Comparison of ENCODE assay signal across 8 cellular contexts in the genomic region with DNA sequence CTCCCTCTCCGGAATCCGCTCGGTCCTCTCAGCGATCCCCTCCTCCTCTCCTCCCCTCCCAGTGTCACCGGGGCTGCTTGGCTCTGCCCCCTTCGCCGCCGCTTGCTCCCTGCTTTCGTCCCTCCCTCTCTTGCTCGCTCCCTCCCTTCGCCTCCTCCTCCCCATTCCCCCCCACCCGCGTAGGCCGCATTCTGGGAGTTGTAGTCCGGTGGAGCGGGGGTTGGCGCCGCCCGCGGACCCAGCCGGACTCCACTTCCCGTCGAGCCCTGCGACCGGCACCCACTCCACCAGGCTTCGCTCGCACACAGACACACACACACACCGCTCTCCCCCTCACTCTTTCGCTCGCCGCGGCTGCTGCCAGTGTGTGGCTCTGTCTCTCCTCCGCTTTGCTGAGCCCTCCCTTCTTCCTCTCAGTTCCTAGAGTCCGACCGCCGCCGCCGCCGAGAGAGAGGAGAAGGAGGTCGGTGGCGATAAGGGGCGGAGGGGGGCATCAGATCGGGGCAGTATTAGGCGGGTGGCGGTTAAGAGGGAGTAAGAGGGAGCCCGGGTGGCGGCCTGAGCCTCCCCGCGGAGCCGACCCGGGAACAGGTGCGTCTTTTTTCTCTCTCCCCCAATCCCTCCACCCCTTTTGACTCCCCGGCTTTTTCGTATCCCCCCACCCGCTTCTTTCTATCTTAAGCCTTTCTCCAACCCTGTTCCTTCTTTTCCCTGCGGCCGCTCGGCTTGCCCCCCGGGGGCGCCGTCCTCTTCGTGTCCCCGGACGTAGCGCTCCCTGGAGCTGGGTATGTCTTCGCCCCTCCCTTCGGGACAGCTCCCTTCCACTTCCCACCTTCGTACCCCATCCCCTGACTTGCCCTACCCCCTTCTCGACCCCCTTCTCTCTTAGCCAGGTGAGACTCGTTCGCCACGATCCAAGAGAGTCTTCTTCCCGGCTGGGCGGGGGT. TPM values are rescaled to one million over a fixed set of nuclear protein-coding genes. Genes with fewer than 3 reads are reported as not detected.
DNase-seq lines count a peak whose midpoint lies in the region; ATAC-seq and TF ChIP-seq lines count a peak whose summit lies in the region.

BCORL1 (plus strand) TSS at position 336 of the 947 bp plus-strand sequence. CDS start 22,597 bp downstream, outside the sequence.

- BruUV-seq in OCI-LY7 (replicated peaks; lab: Mats Ljungman, UMichigan): no TSS peak

- no peak within 1 kb of the TSS for H3K4me3 ChIP-seq in OCI-LY7 (ENCODE audit: low read depth, low read length, poor library complexity, severe bottlenecking)
- no peak within 1 kb of the TSS for H3K4me3 ChIP-seq in esophagus (ENCODE audit: low read depth in 1 of 2, low read length in 2 of 2)
- no peak within 1 kb of the TSS for H3K4me3 ChIP-seq in mucosa of stomach (ENCODE audit: low read length)

- H3K4me2 ChIP-seq in OCI-LY7 (ENCODE audit: low read length): peak within 1 kb of the TSS; percentile 76

- H3K4me1 ChIP-seq in OCI-LY7 (ENCODE audit: insufficient read depth, low read length, poor library complexity, severe bottlenecking) (peaks cover 13% of the 10 kb centered on the region), esophagus (ENCODE audit: control insufficient read depth in 2 of 2, insufficient read depth in 2 of 2, low read length in 1 of 2) (no peaks in the 10 kb centered on the region), mucosa of stomach (ENCODE audit: control insufficient read depth, insufficient read depth, low read length) (no peaks in the 10 kb centered on the region)

- ATAC-seq in GM21717 (IDR thresholded peaks at IDR 0.05; ENCODE audit: unreplicated experiment): peak; percentile 91

- TF ChIP-seq CTCF in OCI-LY7 (conservative IDR thresholded peaks at IDR 0.05; ENCODE audit: low read length): no peak

- DNase-seq in DMS79 (lab: John Stamatoyannopoulos, UW) (peak; percentile 81), OCI-LY7 (ENCODE audit: low spot score) (peak; percentile 88), activated T-cell treated with anti-CD3 and anti-CD28 coated beads for 48 hours (ENCODE audit: low read depth) (peak; percentile 82)
- DNase-seq in stimulated activated CD8-positive, alpha-beta memory T cell treated with anti-CD3 and anti-CD28 coated beads, Interleukin-7, amount 100 ng/mL, for 1 hour (ENCODE audit: low read depth in 2 of 2): peak; percentile 64 to 70

- H3K27ac ChIP-seq in OCI-LY7 (ENCODE audit: low read depth, low read length, poor library complexity, severe bottlenecking) (no peak within 1 kb of the TSS), esophagus (ENCODE audit: low read depth in 2 of 2, low read length in 1 of 2) (peak within 1 kb of the TSS; percentile 44 to 77)

- CTCF ChIA-PET in OCI-LY7 (lab: Charles Lee; ENCODE audit: unreplicated experiment): no interaction called here

- H3K9me3 ChIP-seq in OCI-LY7 (ENCODE audit: low read length) (no peaks in the 10 kb centered on the region), esophagus (ENCODE audit: control insufficient read depth in 2 of 2, insufficient read depth in 1 of 2, low read depth in 1 of 2, low read length in 1 of 2) (no peaks in the 10 kb centered on the region), mucosa of stomach (ENCODE audit: control insufficient read depth, low read length) (no peaks in the 10 kb centered on the region)

- H3K79me2 ChIP-seq in OCI-LY7 (ENCODE audit: insufficient read depth, low read depth, low read length): no peaks in the 10 kb centered on the region

- no peaks in the 10 kb centered on the region for H3K36me3 ChIP-seq in OCI-LY7 (ENCODE audit: insufficient read depth, low read length)
- H3K36me3 ChIP-seq in esophagus (ENCODE audit: control insufficient read depth in 2 of 2, insufficient read depth in 2 of 2, low read length in 1 of 2): no peaks in the 10 kb centered on the region
- H3K36me3 ChIP-seq in mucosa of stomach (ENCODE audit: control insufficient read depth, insufficient read depth, low read length): no peaks in the 10 kb centered on the region

- H4K20me1 ChIP-seq in OCI-LY7 (ENCODE audit: insufficient read depth, low read length): no peaks in the 10 kb centered on the region

- POLR2A ChIA-PET in OCI-LY7 (lab: Charles Lee): interaction anchor here (0.6 to 0.7 kb wide), 4 partner anchors 39 to 1927 kb away, joined by 3 to 7 read pairs (median 4); no protein-coding TSS in a partner anchor

- H2AFZ ChIP-seq in OCI-LY7 (ENCODE audit: low read length): 0 out of 2 replicates have a peak within 1 kb of the TSS, but pooled peaks have one; percentile 9

- 1 to 37% methylated on average over 61 to 74 of the region's 74 CpGs for WGBS in esophagus, 2 donors

- H3K9me2 ChIP-seq in OCI-LY7 (ENCODE audit: insufficient read depth, low read length): no peaks in the 10 kb centered on the region

- TF ChIP-seq RAD21 in Ishikawa (IDR thresholded peaks at IDR 0.05; ENCODE audit: low read depth): no peak

- TF ChIP-seq EP300 in Ishikawa (IDR thresholded peaks at IDR 0.05; ENCODE audit: borderline replicate concordance): no peak

- intact Hi-C loops in OCI-LY7 (cut with micrococcal nuclease; ENCODE audit: unreplicated experiment): loop anchor here (2.0 kb wide), 2 partner anchors 42 to 50 kb away; no protein-coding TSS in a partner anchor

- H3K27me3 ChIP-seq in esophagus (ENCODE audit: control insufficient read depth in 1 of 2, insufficient read depth in 2 of 2, low read length in 2 of 2): no peaks in the 10 kb centered on the region
- H3K27me3 ChIP-seq in mucosa of stomach (ENCODE audit: control insufficient read depth, insufficient read depth, low read length): peaks cover 5% of the 10 kb centered on the region

- H3K9ac ChIP-seq in mucosa of stomach (ENCODE audit: low read length): peak within 1 kb of the TSS; percentile 43

TF ChIP-seq in Ishikawa, 13 proteins besides CTCF, POLR2A, EP300 and RAD21:
- peak; percentile 57; the same call in 1 of the 2 replicates for TF ChIP-seq CREB1 (IDR thresholded peaks at IDR 0.05; ENCODE audit: low read depth)
- TF ChIP-seq MAX (IDR thresholded peaks at IDR 0.05): peak; percentile 63; the same call in 1 of the 2 replicates
- TF ChIP-seq FOXM1 (IDR thresholded peaks at IDR 0.05; ENCODE audit: borderline replicate concordance, low read depth): no peak
- peak; percentile 4; the same call in 1 of the 2 replicates for TF ChIP-seq USF1 (IDR thresholded peaks at IDR 0.05)
- no peak for TF ChIP-seq NFIC (IDR thresholded peaks at IDR 0.05)
- TF ChIP-seq EGR1 (IDR thresholded peaks at IDR 0.05): peak; percentile 57
- TF ChIP-seq, protein P1, sequence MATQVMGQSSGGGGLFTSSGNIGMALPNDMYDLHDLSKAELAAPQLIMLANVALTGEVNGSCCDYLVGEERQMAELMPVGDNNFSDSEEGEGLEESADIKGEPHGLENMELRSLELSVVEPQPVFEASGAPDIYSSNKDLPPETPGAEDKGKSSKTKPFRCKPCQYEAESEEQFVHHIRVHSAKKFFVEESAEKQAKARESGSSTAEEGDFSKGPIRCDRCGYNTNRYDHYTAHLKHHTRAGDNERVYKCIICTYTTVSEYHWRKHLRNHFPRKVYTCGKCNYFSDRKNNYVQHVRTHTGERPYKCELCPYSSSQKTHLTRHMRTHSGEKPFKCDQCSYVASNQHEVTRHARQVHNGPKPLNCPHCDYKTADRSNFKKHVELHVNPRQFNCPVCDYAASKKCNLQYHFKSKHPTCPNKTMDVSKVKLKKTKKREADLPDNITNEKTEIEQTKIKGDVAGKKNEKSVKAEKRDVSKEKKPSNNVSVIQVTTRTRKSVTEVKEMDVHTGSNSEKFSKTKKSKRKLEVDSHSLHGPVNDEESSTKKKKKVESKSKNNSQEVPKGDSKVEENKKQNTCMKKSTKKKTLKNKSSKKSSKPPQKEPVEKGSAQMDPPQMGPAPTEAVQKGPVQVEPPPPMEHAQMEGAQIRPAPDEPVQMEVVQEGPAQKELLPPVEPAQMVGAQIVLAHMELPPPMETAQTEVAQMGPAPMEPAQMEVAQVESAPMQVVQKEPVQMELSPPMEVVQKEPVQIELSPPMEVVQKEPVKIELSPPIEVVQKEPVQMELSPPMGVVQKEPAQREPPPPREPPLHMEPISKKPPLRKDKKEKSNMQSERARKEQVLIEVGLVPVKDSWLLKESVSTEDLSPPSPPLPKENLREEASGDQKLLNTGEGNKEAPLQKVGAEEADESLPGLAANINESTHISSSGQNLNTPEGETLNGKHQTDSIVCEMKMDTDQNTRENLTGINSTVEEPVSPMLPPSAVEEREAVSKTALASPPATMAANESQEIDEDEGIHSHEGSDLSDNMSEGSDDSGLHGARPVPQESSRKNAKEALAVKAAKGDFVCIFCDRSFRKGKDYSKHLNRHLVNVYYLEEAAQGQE (IDR thresholded peaks at IDR 0.05; ENCODE audit: low read depth): no peak
- peak; percentile 95 for TF ChIP-seq TAF1 (IDR thresholded peaks at IDR 0.05; ENCODE audit: low read depth)
- TF ChIP-seq ZBTB7A (IDR thresholded peaks at IDR 0.05; ENCODE audit: low read depth): no peak; the same call in 1 of the 2 replicates
- peak; percentile 46 for TF ChIP-seq YY1 (IDR thresholded peaks at IDR 0.05; ENCODE audit: low read depth)
- TF ChIP-seq TEAD4 (IDR thresholded peaks at IDR 0.05): no peak; the same call in 1 of the 2 replicates
- TF ChIP-seq CEBPB (IDR thresholded peaks at IDR 0.05): no peak
- TF ChIP-seq TCF12 (IDR thresholded peaks at IDR 0.05; ENCODE audit: low read depth): peak; percentile 50; the same call in 1 of the 2 replicates

RNA-seq across cellular contexts. Expression of gene BCORL1, which starts in this region (rescaled TPM):
- total RNA-seq in OCI-LY7 (2014; rRNA removed; shearing (Covaris generic)): 1.6 and 1.7 TPM in 2 replicates
- 4.9 and 5.4 TPM in 2 replicates for total RNA-seq in OCI-LY7 (2022)
- polyA plus RNA-seq in esophagus: 1 to 10 TPM; 1.0 to 1.7 TPM
